9 cellular contexts compared by ENCODE assay signal in genomic region chr2:241558532-241559488, GRCh38. TPM values are rescaled to one million over a fixed set of nuclear protein-coding genes. Genes with fewer than 3 reads are reported as not detected.
DNase-seq lines count a peak whose midpoint lies in the region; ATAC-seq and TF ChIP-seq lines count a peak whose summit lies in the region.
"Had no signal": no experiment of that assay in that cellular context is flagged by ENCODE, and none has a peak within 500 bp of the region (broad histone marks: within the 10 kb centered on the region; RNA-seq: fewer than 3 reads in every experiment).

Gene BOK (plus strand): TSS chr2:241558745. CDS start chr2:241559484, 739 bp downstream.

- peak; percentile 12 to 21 for TF ChIP-seq POLR2A in gastrocnemius medialis (IDR thresholded peaks at IDR 0.05)

- no peaks in the 10 kb centered on the region for H3K36me3 ChIP-seq in gastrocnemius medialis

- peaks cover 0 to 7% of the 10 kb centered on the region in 2 donors for H3K4me1 ChIP-seq in gastrocnemius medialis

- peaks cover 8 to 16% of the 10 kb centered on the region in 2 donors for H3K4me1 Mint-ChIP-seq in immature natural killer cell

- peak within 1 kb of the TSS; percentile 56 to 64 for H3K4me3 ChIP-seq in cardiac fibroblast (replicated peaks in 1 of 2; ENCODE audit: low read depth in 2 of 2, low read length in 2 of 2)
- H3K4me3 ChIP-seq in gastrocnemius medialis: peak within 1 kb of the TSS; percentile 49 to 68 (median 53)

- in situ Hi-C loops in gastrocnemius medialis (cut with MboI; ENCODE audit: low sequenced_read_pairs in 4 of 4): no loop called here

- H3K9me3 ChIP-seq in gastrocnemius medialis: peaks cover 0 to 3% (median 0%) of the 10 kb centered on the region in 3 donors

- H3K27ac Mint-ChIP-seq in immature natural killer cell: peak within 1 kb of the TSS in 2 of 6 donors; percentile 41 to 42

- ATAC-seq in gastrocnemius medialis (peak; percentile 24 to 52), GM21515 (IDR thresholded peaks at IDR 0.05; ENCODE audit: unreplicated experiment) (no peak), GM18907 (IDR thresholded peaks at IDR 0.05; ENCODE audit: unreplicated experiment) (no peak)

- H3K4me3 Mint-ChIP-seq in immature natural killer cell: peak within 1 kb of the TSS; percentile 68 to 82 (median 69)

- no peaks in the 10 kb centered on the region for H3K36me3 Mint-ChIP-seq in immature natural killer cell

- peak; percentile 26 to 41 for DNase-seq in NCI-H2081 (lab: John Stamatoyannopoulos, UW)
- no peak for DNase-seq in NCI-H2081 treated with DMSO at 0.1 percent for 48 hours (lab: John Stamatoyannopoulos, UW)
- peak; percentile 7 for DNase-seq in NCI-H526 treated with DMSO at 0.1 percent for 48 hours (lab: John Stamatoyannopoulos, UW)
- peak; percentile 78 to 82 for DNase-seq in cardiac fibroblast (ENCODE audit: low read depth in 2 of 2)
- peak; percentile 35 to 37 (median 36) for DNase-seq in immature natural killer cell
- no peak for DNase-seq in gastrocnemius medialis
- DNase-seq: DND-41 had no signal

- TF ChIP-seq CTCF in cardiac fibroblast (IDR thresholded peaks at IDR 0.05; ENCODE audit: low read depth, low read length): no peak
- TF ChIP-seq CTCF in gastrocnemius medialis (IDR thresholded peaks at IDR 0.05 in 4 of 5, conservative IDR thresholded peaks at IDR 0.05 in 1 of 5): no peak

- peaks cover 10 to 20% (median 12%) of the 10 kb centered on the region in 6 donors for H3K9me3 Mint-ChIP-seq in immature natural killer cell

- intact Hi-C loops in gastrocnemius medialis (cut with DNase I; ENCODE audit: low total_unique reads): no loop called here

- H3K27ac ChIP-seq in gastrocnemius medialis: peak within 1 kb of the TSS in 3 of 4 donors; percentile 34 to 67 (median 41)

- peaks cover 12 to 16% (median 12%) of the 10 kb centered on the region in 3 donors for H3K27me3 Mint-ChIP-seq in immature natural killer cell (ENCODE audit: low read depth in 3 of 3)

- H3K27me3 ChIP-seq in gastrocnemius medialis: peaks cover 13 to 33% (median 29%) of the 10 kb centered on the region in 3 donors

RNA-seq across cellular contexts. Expression of gene BOK, which starts in this region (rescaled TPM):
- 10 to 100 TPM; 15.2 to 21.4 (median 17.2) TPM for polyA plus RNA-seq in immature natural killer cell
- 1 to 10 TPM in 3 of 4 donors, under 1 TPM in 1; 0.92 to 4.7 (median 2.3) TPM for total RNA-seq in gastrocnemius medialis

Comparison
In these comparisons a context has a peak if more than half of its experiments do, and no peak if none do; other contexts are left out.
1. DNase-seq: peak in NCI-H2081 (2 of 2), NCI-H526 treated with DMSO at 0.1 percent for 48 hours (single experiment), cardiac fibroblast (2 of 2) and immature natural killer cell (3 of 3); none in NCI-H2081 treated with DMSO at 0.1 percent for 48 hours (single experiment) and gastrocnemius medialis (0 of 2).
2. ATAC-seq: peak in gastrocnemius medialis (2 of 2); none in GM21515 (single experiment) and GM18907 (single experiment).